ENCODE assay signal across 2 cellular contexts in genomic region chr11:17890333-17890732, GRCh38.
TF ChIP-seq lines count a peak whose summit lies in the region.

No MANE protein-coding gene starts in this region.

TF ChIP-seq in SK-N-SH, 30 proteins besides CTCF, POLR2A, EP300 and RAD21 (continued from another document):
- TF ChIP-seq USF2 (IDR thresholded peaks at IDR 0.05; ENCODE audit: borderline replicate concordance, low read depth, low read length): no peak
- TF ChIP-seq, protein P1, sequence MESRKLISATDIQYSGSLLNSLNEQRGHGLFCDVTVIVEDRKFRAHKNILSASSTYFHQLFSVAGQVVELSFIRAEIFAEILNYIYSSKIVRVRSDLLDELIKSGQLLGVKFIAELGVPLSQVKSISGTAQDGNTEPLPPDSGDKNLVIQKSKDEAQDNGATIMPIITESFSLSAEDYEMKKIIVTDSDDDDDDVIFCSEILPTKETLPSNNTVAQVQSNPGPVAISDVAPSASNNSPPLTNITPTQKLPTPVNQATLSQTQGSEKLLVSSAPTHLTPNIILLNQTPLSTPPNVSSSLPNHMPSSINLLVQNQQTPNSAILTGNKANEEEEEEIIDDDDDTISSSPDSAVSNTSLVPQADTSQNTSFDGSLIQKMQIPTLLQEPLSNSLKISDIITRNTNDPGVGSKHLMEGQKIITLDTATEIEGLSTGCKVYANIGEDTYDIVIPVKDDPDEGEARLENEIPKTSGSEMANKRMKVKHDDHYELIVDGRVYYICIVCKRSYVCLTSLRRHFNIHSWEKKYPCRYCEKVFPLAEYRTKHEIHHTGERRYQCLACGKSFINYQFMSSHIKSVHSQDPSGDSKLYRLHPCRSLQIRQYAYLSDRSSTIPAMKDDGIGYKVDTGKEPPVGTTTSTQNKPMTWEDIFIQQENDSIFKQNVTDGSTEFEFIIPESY (IDR thresholded peaks at IDR 0.05; ENCODE audit: borderline replicate concordance, low read depth): no peak
- TF ChIP-seq RCOR1 (IDR thresholded peaks at IDR 0.05; ENCODE audit: low read length): no peak

TF ChIP-seq in SK-N-SH treated with all-trans-retinoic acid at 6 μM for 48 hours, 23 proteins besides CTCF, POLR2A, EP300 and RAD21 (continued from another document):
- no peak for TF ChIP-seq CREB5 (CRISPR knock-in tag; IDR thresholded peaks at IDR 0.05; ENCODE audit: low read depth)
- TF ChIP-seq, protein P2, sequence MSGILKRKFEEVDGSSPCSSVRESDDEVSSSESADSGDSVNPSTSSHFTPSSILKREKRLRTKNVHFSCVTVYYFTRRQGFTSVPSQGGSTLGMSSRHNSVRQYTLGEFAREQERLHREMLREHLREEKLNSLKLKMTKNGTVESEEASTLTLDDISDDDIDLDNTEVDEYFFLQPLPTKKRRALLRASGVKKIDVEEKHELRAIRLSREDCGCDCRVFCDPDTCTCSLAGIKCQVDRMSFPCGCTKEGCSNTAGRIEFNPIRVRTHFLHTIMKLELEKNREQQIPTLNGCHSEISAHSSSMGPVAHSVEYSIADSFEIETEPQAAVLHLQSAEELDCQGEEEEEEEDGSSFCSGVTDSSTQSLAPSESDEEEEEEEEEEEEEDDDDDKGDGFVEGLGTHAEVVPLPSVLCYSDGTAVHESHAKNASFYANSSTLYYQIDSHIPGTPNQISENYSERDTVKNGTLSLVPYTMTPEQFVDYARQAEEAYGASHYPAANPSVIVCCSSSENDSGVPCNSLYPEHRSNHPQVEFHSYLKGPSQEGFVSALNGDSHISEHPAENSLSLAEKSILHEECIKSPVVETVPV (CRISPR knock-in tag; IDR thresholded peaks at IDR 0.05): no peak
- no peak for TF ChIP-seq SNAI2 (CRISPR knock-in tag; IDR thresholded peaks at IDR 0.05)
- TF ChIP-seq CSDC2 (CRISPR knock-in tag; IDR thresholded peaks at IDR 0.05): no peak
- TF ChIP-seq, protein P3, sequence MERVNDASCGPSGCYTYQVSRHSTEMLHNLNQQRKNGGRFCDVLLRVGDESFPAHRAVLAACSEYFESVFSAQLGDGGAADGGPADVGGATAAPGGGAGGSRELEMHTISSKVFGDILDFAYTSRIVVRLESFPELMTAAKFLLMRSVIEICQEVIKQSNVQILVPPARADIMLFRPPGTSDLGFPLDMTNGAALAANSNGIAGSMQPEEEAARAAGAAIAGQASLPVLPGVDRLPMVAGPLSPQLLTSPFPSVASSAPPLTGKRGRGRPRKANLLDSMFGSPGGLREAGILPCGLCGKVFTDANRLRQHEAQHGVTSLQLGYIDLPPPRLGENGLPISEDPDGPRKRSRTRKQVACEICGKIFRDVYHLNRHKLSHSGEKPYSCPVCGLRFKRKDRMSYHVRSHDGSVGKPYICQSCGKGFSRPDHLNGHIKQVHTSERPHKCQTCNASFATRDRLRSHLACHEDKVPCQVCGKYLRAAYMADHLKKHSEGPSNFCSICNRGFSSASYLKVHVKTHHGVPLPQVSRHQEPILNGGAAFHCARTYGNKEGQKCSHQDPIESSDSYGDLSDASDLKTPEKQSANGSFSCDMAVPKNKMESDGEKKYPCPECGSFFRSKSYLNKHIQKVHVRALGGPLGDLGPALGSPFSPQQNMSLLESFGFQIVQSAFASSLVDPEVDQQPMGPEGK (CRISPR knock-in tag; IDR thresholded peaks at IDR 0.05; ENCODE audit: borderline replicate concordance): no peak
